Comparison of ENCODE assay signal across 20 cellular contexts in genomic region chr11:134856371-134856971, GRCh38.
"Had no signal": no experiment of that assay in that cellular context is flagged by ENCODE, and none has a peak within 500 bp of the region (broad histone marks: within the 10 kb centered on the region; RNA-seq: fewer than 3 reads in every experiment).

No MANE protein-coding gene starts in this region.

- DNase-seq: effector memory CD8-positive, alpha-beta T cell; gastrocnemius medialis; islet precursor cell; mammary epithelial cell; nucleus accumbens; pancreas; right lobe of liver; stimulated activated CD4-positive, alpha-beta T cell treated with anti-CD3 and anti-CD28 coated beads, Interleukin-4, amount 100 ng/mL, for 1 hour; stimulated activated CD8-positive, alpha-beta memory T cell treated with anti-CD3 and anti-CD28 coated beads, Interleukin-4, amount 100 ng/mL, for 48 hours; stimulated activated naive CD8-positive, alpha-beta T cell treated with anti-CD3 and anti-CD28 coated beads, Interleukin-15, amount 100 ng/mL, for 72 hours; testis had no signal

- H3K4me3 ChIP-seq: esophagus muscularis mucosa, gastrocnemius medialis, neural progenitor cell, pancreas, right lobe of liver, testis, tibial nerve had no signal

- H3K36me3 Mint-ChIP-seq: mesothelial cell of epicardium; natural killer cell treated with Interleukin-12 subunit alpha and Interleukin-12 subunit beta and Interleukin-15 and Interleukin-18, amount 100 ng/mL, for 72 hours; stimulated activated memory B cell treated with anti-CD40 and anti-IgM and Interleukin-4, amounts not matched to agents 10 μg/mL and 1 μg/mL and 100 μg/mL, for 72 hours had no signal

- H3K4me1 Mint-ChIP-seq: stimulated activated memory B cell treated with anti-CD40 and anti-IgM and Interleukin-4, amounts not matched to agents 10 μg/mL and 1 μg/mL and 100 μg/mL, for 72 hours; stimulated activated naive CD8-positive, alpha-beta T cell treated with anti-CD3 and anti-CD28 coated beads, Interleukin-15, amount 100 ng/mL, for 72 hours had no signal

- ATAC-seq: effector memory CD8-positive, alpha-beta T cell; gastrocnemius medialis; left lobe of liver; pancreas; stimulated activated memory B cell treated with anti-CD40 and anti-IgM and Interleukin-4, amounts not matched to agents 10 μg/mL and 1 μg/mL and 100 μg/mL, for 72 hours; stimulated activated naive CD8-positive, alpha-beta T cell treated with anti-CD3 and anti-CD28 coated beads, Interleukin-15, amount 100 ng/mL, for 72 hours had no signal

- H3K9me3 ChIP-seq: esophagus muscularis mucosa, gastrocnemius medialis, pancreas, right lobe of liver, testis, tibial nerve had no signal

- H3K27me3 ChIP-seq: neural progenitor cell, right lobe of liver, testis had no signal

- H3K27ac Mint-ChIP-seq: effector memory CD8-positive, alpha-beta T cell; mesothelial cell of epicardium; natural killer cell treated with Interleukin-12 subunit alpha and Interleukin-12 subunit beta and Interleukin-15 and Interleukin-18, amount 100 ng/mL, for 72 hours; neural progenitor cell; progenitor cell of endocrine pancreas; stimulated activated memory B cell treated with anti-CD40 and anti-IgM and Interleukin-4, amounts not matched to agents 10 μg/mL and 1 μg/mL and 100 μg/mL, for 72 hours; stimulated activated naive CD8-positive, alpha-beta T cell treated with anti-CD3 and anti-CD28 coated beads, Interleukin-15, amount 100 ng/mL, for 72 hours had no signal

- H3K27ac ChIP-seq: epithelial cell of prostate, esophagus muscularis mucosa, gastrocnemius medialis, neural progenitor cell, pancreas, right lobe of liver, testis, tibial nerve had no signal

- H3K4me3 Mint-ChIP-seq: effector memory CD8-positive, alpha-beta T cell; mesothelial cell of epicardium; natural killer cell treated with Interleukin-12 subunit alpha and Interleukin-12 subunit beta and Interleukin-15 and Interleukin-18, amount 100 ng/mL, for 72 hours; neural progenitor cell; stimulated activated memory B cell treated with anti-CD40 and anti-IgM and Interleukin-4, amounts not matched to agents 10 μg/mL and 1 μg/mL and 100 μg/mL, for 72 hours; stimulated activated naive CD8-positive, alpha-beta T cell treated with anti-CD3 and anti-CD28 coated beads, Interleukin-15, amount 100 ng/mL, for 72 hours had no signal

- H3K9me3 Mint-ChIP-seq: effector memory CD8-positive, alpha-beta T cell; natural killer cell treated with Interleukin-12 subunit alpha and Interleukin-12 subunit beta and Interleukin-15 and Interleukin-18, amount 100 ng/mL, for 72 hours; stimulated activated memory B cell treated with anti-CD40 and anti-IgM and Interleukin-4, amounts not matched to agents 10 μg/mL and 1 μg/mL and 100 μg/mL, for 72 hours; stimulated activated naive CD8-positive, alpha-beta T cell treated with anti-CD3 and anti-CD28 coated beads, Interleukin-15, amount 100 ng/mL, for 72 hours had no signal

- H3K4me1 ChIP-seq: gastrocnemius medialis, pancreas, right lobe of liver, testis, tibial nerve had no signal

- H3K36me3 ChIP-seq: esophagus muscularis mucosa, gastrocnemius medialis, neural progenitor cell, pancreas, right lobe of liver, tibial nerve had no signal
